In the genomic region with DNA sequence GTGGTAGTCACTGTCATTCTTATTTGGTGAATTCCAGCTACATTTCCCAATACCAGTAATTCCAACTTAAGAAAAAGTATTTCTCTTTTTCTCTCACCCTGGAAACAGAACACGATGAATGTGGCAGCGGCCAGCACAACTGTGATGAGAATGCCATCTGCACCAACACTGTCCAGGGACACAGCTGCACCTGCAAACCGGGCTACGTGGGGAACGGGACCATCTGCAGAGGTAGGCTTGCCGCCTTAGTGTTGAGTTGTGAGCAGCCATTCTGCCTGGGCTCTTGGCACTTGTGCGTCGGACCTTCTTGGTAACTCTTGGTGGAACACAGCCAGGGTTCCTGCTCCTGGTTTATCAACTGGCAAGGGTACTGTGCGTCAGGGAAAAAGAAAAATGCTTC, we compare ENCODE assay signal across 26 cellular contexts.
"Had no signal": no experiment of that assay in that cellular context is flagged by ENCODE, and none has a peak within 500 bp of the region (broad histone marks: within the 10 kb centered on the region; RNA-seq: fewer than 3 reads in every experiment).

No MANE protein-coding gene starts in this region.

- H3K27me3 ChIP-seq: neutrophil, pancreas, right lobe of liver, sigmoid colon, stomach, thyroid gland, tibial nerve, upper lobe of left lung, vagina had no signal

- H3K9me3 ChIP-seq: neutrophil, pancreas, prostate gland, right lobe of liver, sigmoid colon, thoracic aorta, thyroid gland, vagina had no signal

- H3K36me3 ChIP-seq: neutrophil, pancreas, prostate gland, right lobe of liver, sigmoid colon, stomach, thoracic aorta, thyroid gland, tibial nerve, upper lobe of left lung, vagina had no signal

- H3K27ac Mint-ChIP-seq: natural killer cell; nephron; stimulated activated effector memory CD8-positive, alpha-beta T cell treated with anti-CD3 and anti-CD28 coated beads, Interleukin-12 subunit alpha, Interleukin-12 subunit beta, amount 100 ng/mL, for 72 hours; stimulated activated naive B cell treated with anti-CD40 and anti-IgM and Interleukin-4, amounts not matched to agents 10 μg/mL and 1 μg/mL and 100 μg/mL, for 72 hours; stimulated activated naive CD8-positive, alpha-beta T cell treated with anti-CD3 and anti-CD28 coated beads, Interleukin-15, Interleukin-2, amounts not matched to agents 100 ng/mL and 50 ng/mL, for 24 hours had no signal

- H3K27ac ChIP-seq: neutrophil, pancreas, prostate gland, right lobe of liver, sigmoid colon, stomach, thoracic aorta, thyroid gland, tibial nerve, upper lobe of left lung, vagina had no signal

- H3K4me1 ChIP-seq: pancreas, prostate gland, right lobe of liver, sigmoid colon, stomach, thyroid gland, tibial nerve, upper lobe of left lung, vagina had no signal

- ATAC-seq: natural killer cell; pancreas; right cardiac atrium; right lobe of liver; stimulated activated effector memory CD8-positive, alpha-beta T cell treated with anti-CD3 and anti-CD28 coated beads, Interleukin-12 subunit alpha, Interleukin-12 subunit beta, amount 100 ng/mL, for 72 hours; stimulated activated naive B cell treated with anti-CD40 and anti-IgM and Interleukin-4, amounts not matched to agents 10 μg/mL and 1 μg/mL and 100 μg/mL, for 72 hours had no signal

- H3K4me3 ChIP-seq: pancreas, prostate gland, right lobe of liver, sigmoid colon, stomach, thoracic aorta, thyroid gland, tibial nerve, upper lobe of left lung, vagina had no signal

- H3K4me1 Mint-ChIP-seq: natural killer cell; nephron; stimulated activated effector memory CD8-positive, alpha-beta T cell treated with anti-CD3 and anti-CD28 coated beads, Interleukin-12 subunit alpha, Interleukin-12 subunit beta, amount 100 ng/mL, for 72 hours; stimulated activated naive B cell treated with anti-CD40 and anti-IgM and Interleukin-4, amounts not matched to agents 10 μg/mL and 1 μg/mL and 100 μg/mL, for 72 hours had no signal

- H3K36me3 Mint-ChIP-seq: natural killer cell; stimulated activated effector memory CD8-positive, alpha-beta T cell treated with anti-CD3 and anti-CD28 coated beads, Interleukin-12 subunit alpha, Interleukin-12 subunit beta, amount 100 ng/mL, for 72 hours; stimulated activated naive B cell treated with anti-CD40 and anti-IgM and Interleukin-4, amounts not matched to agents 10 μg/mL and 1 μg/mL and 100 μg/mL, for 72 hours had no signal

- DNase-seq: natural killer cell; nucleus accumbens; pancreas; retina; right cardiac atrium; right lobe of liver; sigmoid colon; small intestine; stimulated activated CD4-positive, alpha-beta T cell treated with anti-CD3 and anti-CD28 coated beads, Interleukin-15, amount 100 ng/mL, for 24 hours; stimulated activated CD4-positive, alpha-beta T cell treated with anti-CD3 and anti-CD28 coated beads, Interleukin-2, amount 100 ng/mL, for 24 hours; stimulated activated CD4-positive, alpha-beta T cell treated with anti-CD3 and anti-CD28 coated beads, Interleukin-2, amount 100 ng/mL, for 48 hours; stimulated activated CD4-positive, alpha-beta T cell treated with anti-CD3 and anti-CD28 coated beads, Interleukin-4, amount 100 ng/mL, for 24 hours; stimulated activated naive B cell treated with anti-CD40 and anti-IgM and Interleukin-4, amounts not matched to agents 10 μg/mL and 1 μg/mL and 100 μg/mL, for 72 hours; stimulated activated naive CD4-positive, alpha-beta T cell treated with Interleukin-2 at 50 U/mL for 16 hours; stomach; thyroid gland had no signal

- H3K9me3 Mint-ChIP-seq: nephron had no signal

- H3K4me3 Mint-ChIP-seq: natural killer cell; nephron; stimulated activated effector memory CD8-positive, alpha-beta T cell treated with anti-CD3 and anti-CD28 coated beads, Interleukin-12 subunit alpha, Interleukin-12 subunit beta, amount 100 ng/mL, for 72 hours; stimulated activated naive B cell treated with anti-CD40 and anti-IgM and Interleukin-4, amounts not matched to agents 10 μg/mL and 1 μg/mL and 100 μg/mL, for 72 hours; stimulated activated naive CD8-positive, alpha-beta T cell treated with anti-CD3 and anti-CD28 coated beads, Interleukin-15, Interleukin-2, amounts not matched to agents 100 ng/mL and 50 ng/mL, for 24 hours had no signal

- H3K27me3 Mint-ChIP-seq: stimulated activated naive B cell treated with anti-CD40 and anti-IgM and Interleukin-4, amounts not matched to agents 10 μg/mL and 1 μg/mL and 100 μg/mL, for 72 hours; stimulated activated naive CD8-positive, alpha-beta T cell treated with anti-CD3 and anti-CD28 coated beads, Interleukin-15, Interleukin-2, amounts not matched to agents 100 ng/mL and 50 ng/mL, for 24 hours had no signal

- FAIRE-seq: pancreas, small intestine, urothelium cell line had no signal
